In genomic region chr12:104721065-104721458, GRCh38 we compare ENCODE assay signal across 1 cellular context.
TF ChIP-seq lines count a peak whose summit lies in the region.

No MANE protein-coding gene starts in this region.

TF ChIP-seq in GM12878, 131 proteins besides CTCF, POLR2A, EP300 and RAD21 (continued from another document):
- TF ChIP-seq ZNF592 (IDR thresholded peaks at IDR 0.05) (no peak), ZBTB40 (IDR thresholded peaks at IDR 0.05; ENCODE audit: borderline replicate concordance) (no peak), POLR2AphosphoS2 (IDR thresholded peaks at IDR 0.05; ENCODE audit: low read depth, low read length) (no peak), HCFC1 (IDR thresholded peaks at IDR 0.05; ENCODE audit: low read length) (no peak), ATF2 (IDR thresholded peaks at IDR 0.05; ENCODE audit: low read length) (no peak)
TF ChIP-seq in GM12878: peak in this region for 0.
